In genomic region chr13:70571221-70571620, GRCh38 we compare ENCODE assay signal across 34 cellular contexts.
"Had no signal": no experiment of that assay in that cellular context is flagged by ENCODE, and none has a peak within 500 bp of the region (broad histone marks: within the 10 kb centered on the region; RNA-seq: fewer than 3 reads in every experiment).

No MANE protein-coding gene starts in this region.

- H3K4me1 ChIP-seq: adrenal gland, ascending aorta, body of pancreas, breast epithelium had no signal

- FAIRE-seq: astrocyte, bronchial epithelial cell had no signal

- H3K36me3 ChIP-seq: adrenal gland, ascending aorta, brain microvascular endothelial cell, breast epithelium, cardiac muscle cell had no signal

- H3K27me3 ChIP-seq: adrenal gland, ascending aorta, body of pancreas, brain microvascular endothelial cell, breast epithelium, cardiac muscle cell had no signal

- DNase-seq: activated effector memory CD4-positive, alpha-beta T cell treated with anti-CD3 and anti-CD28 coated beads, Interleukin-2, amount 50 U/mL, for 16 hours; activated effector memory CD4-positive, alpha-beta T cell treated with Interleukin-2 at 50 U/mL for 16 hours; activated gamma-delta T cell; activated gamma-delta T cell treated with Interleukin-2 at 50 U/mL for 16 hours; activated naive CD4-positive, alpha-beta T cell; activated naive CD4-positive, alpha-beta T cell treated with anti-CD3 and anti-CD28 coated beads for 36 hours; activated naive CD4-positive, alpha-beta T cell treated with anti-CD3 and anti-CD28 coated beads, Interleukin-2, amount 10 ng/mL, durations not matched to agents 7 days and 5 days; activated naive CD4-positive, alpha-beta T cell treated with anti-CD3 and anti-CD28 coated beads, Interleukin-2, amount 50 U/mL, for 16 hours; activated naive CD4-positive, alpha-beta T cell treated with Interleukin-2 at 50 U/mL for 16 hours; activated naive CD8-positive, alpha-beta T cell treated with anti-CD3 and anti-CD28 coated beads for 36 hours; activated naive CD8-positive, alpha-beta T cell treated with anti-CD3 and anti-CD28 coated beads, Interleukin-2, amount 10 ng/mL, durations not matched to agents 7 days and 5 days; activated naive CD8-positive, alpha-beta T cell treated with anti-CD3 and anti-CD28 coated beads, Interleukin-2, amount 50 U/mL, for 24 hours; activated T-cell treated with anti-CD3 and anti-CD28 coated beads for 4 hours; activated T-cell treated with anti-CD3 and anti-CD28 coated beads, Interleukin-2, amount 50 U/mL, for 1 hour; activated T-cell treated with anti-CD3 and anti-CD28 coated beads, Interleukin-2, amount 50 U/mL, for 24 hours; activated T-cell treated with anti-CD3 and anti-CD28 coated beads, Interleukin-2, amount 50 U/mL, for 4 hours; activated T-cell treated with anti-CD3 and anti-CD28 coated beads, Interleukin-2, amount 50 U/mL, for 48 hours; activated T-cell treated with anti-CD3 and anti-CD28 coated beads, Interleukin-2, amount 50 U/mL, for 72 hours; adrenal gland; amniotic stem cell; amygdala; anterior cingulate cortex; aorta; body of pancreas; brain microvascular endothelial cell; caudate nucleus; central memory CD4-positive, alpha-beta T cell had no signal

- H3K4me3 ChIP-seq: adrenal gland, ascending aorta, body of pancreas, breast epithelium, cardiac muscle cell had no signal

- ATAC-seq: activated naive CD4-positive, alpha-beta T cell treated with anti-CD3 and anti-CD28 coated beads, Interleukin-2, amount 50 U/mL, for 72 hours; activated naive CD8-positive, alpha-beta T cell treated with anti-CD3 and anti-CD28 coated beads, Interleukin-2, amount 50 U/mL, for 24 hours; activated T-cell treated with anti-CD3 and anti-CD28 coated beads, Interleukin-2, amount 50 U/mL, for 4 hours; activated T-cell treated with anti-CD3 and anti-CD28 coated beads, Interleukin-2, amount 50 U/mL, for 72 hours; activated T-helper 17 cell treated with anti-CD3 and anti-CD28 coated beads, Interleukin-2, amount 50 U/mL, for 72 hours; body of pancreas had no signal

- H3K27ac ChIP-seq: adrenal gland, ascending aorta, body of pancreas, brain microvascular endothelial cell, breast epithelium, cardiac muscle cell had no signal

- H3K9me3 ChIP-seq: adrenal gland, ascending aorta, body of pancreas, breast epithelium had no signal
